1 cellular context compared by ENCODE assay signal in genomic region chr3:50321146-50321843, GRCh38.
A peak's percentile ranks its signal among the peaks of the same experiment; 100 is the strongest.
TF ChIP-seq lines count a peak whose summit lies in the region.

No MANE protein-coding gene starts in this region.

TF ChIP-seq in GM12878, 131 proteins besides CTCF, POLR2A, EP300 and RAD21 (continued from another document and continues in another):
- TF ChIP-seq PRDM15 (CRISPR knock-in tag; IDR thresholded peaks at IDR 0.05) = no peak
- peak; percentile 95 for TF ChIP-seq NBN (IDR thresholded peaks at IDR 0.05)
- no peak for TF ChIP-seq MYB (IDR thresholded peaks at IDR 0.05; ENCODE audit: borderline replicate concordance, low read depth, low read length)
- TF ChIP-seq USF1 (IDR thresholded peaks at IDR 0.05; ENCODE audit: borderline replicate concordance, extremely low read length, insufficient read depth, low read depth, low read length) = peak; percentile 81
- TF ChIP-seq RELB (IDR thresholded peaks at IDR 0.05; ENCODE audit: low read depth) = peak; percentile 100
- 0 out of 2 replicates have a peak, but pooled peaks have one; percentile 38 for TF ChIP-seq POLR2AphosphoS5 (IDR thresholded peaks at IDR 0.05; ENCODE audit: low read length)
- TF ChIP-seq CHD4 (IDR thresholded peaks at IDR 0.05) = no peak
- TF ChIP-seq CREB1 (IDR thresholded peaks at IDR 0.05; ENCODE audit: low read depth) = 0 out of 2 replicates have a peak, but pooled peaks have one; percentile 3
- 0 out of 2 replicates have a peak, but pooled peaks have one; percentile 93 for TF ChIP-seq GATAD2B (conservative IDR thresholded peaks at IDR 0.05; ENCODE audit: low read depth)
- TF ChIP-seq ATF7 (IDR thresholded peaks at IDR 0.05; ENCODE audit: low read depth) = peak; percentile 100
- TF ChIP-seq CUX1 (IDR thresholded peaks at IDR 0.05; ENCODE audit: insufficient replicate concordance, low read depth, low read length) = no peak
- peak; percentile 98 for TF ChIP-seq STAT1 (conservative IDR thresholded peaks at IDR 0.05)
- TF ChIP-seq CBX5 (IDR thresholded peaks at IDR 0.05; ENCODE audit: low read depth) = no peak
- TF ChIP-seq IRF4 (IDR thresholded peaks at IDR 0.05; ENCODE audit: low read depth, low read length) = peak; percentile 39; the same call in 1 of the 2 replicates
- TF ChIP-seq HCFC1 (IDR thresholded peaks at IDR 0.05; ENCODE audit: low read length) = peak; percentile 36; the same call in 1 of the 2 replicates
- TF ChIP-seq E4F1 (IDR thresholded peaks at IDR 0.05; ENCODE audit: borderline replicate concordance, partially characterized antibody) = peak; percentile 98
- TF ChIP-seq ZNF274 (IDR thresholded peaks at IDR 0.05; ENCODE audit: insufficient read depth, insufficient read length) = no peak
- no peak for TF ChIP-seq NRF1 (conservative IDR thresholded peaks at IDR 0.05; ENCODE audit: low read depth, low read length)
- peak; percentile 89 for TF ChIP-seq IKZF1 (conservative IDR thresholded peaks at IDR 0.05)
- no peak for TF ChIP-seq SMAD5 (IDR thresholded peaks at IDR 0.05; ENCODE audit: low read depth)
- TF ChIP-seq TCF12 (IDR thresholded peaks at IDR 0.05; ENCODE audit: low read depth, low read length) = no peak
- no peak for TF ChIP-seq YBX1 (IDR thresholded peaks at IDR 0.05)
- no peak for TF ChIP-seq ESRRA (IDR thresholded peaks at IDR 0.05; ENCODE audit: low read length)
- peak; percentile 78; the same call in 1 of the 2 replicates for TF ChIP-seq NFXL1 (IDR thresholded peaks at IDR 0.05; ENCODE audit: borderline replicate concordance)
- TF ChIP-seq, protein P1, sequence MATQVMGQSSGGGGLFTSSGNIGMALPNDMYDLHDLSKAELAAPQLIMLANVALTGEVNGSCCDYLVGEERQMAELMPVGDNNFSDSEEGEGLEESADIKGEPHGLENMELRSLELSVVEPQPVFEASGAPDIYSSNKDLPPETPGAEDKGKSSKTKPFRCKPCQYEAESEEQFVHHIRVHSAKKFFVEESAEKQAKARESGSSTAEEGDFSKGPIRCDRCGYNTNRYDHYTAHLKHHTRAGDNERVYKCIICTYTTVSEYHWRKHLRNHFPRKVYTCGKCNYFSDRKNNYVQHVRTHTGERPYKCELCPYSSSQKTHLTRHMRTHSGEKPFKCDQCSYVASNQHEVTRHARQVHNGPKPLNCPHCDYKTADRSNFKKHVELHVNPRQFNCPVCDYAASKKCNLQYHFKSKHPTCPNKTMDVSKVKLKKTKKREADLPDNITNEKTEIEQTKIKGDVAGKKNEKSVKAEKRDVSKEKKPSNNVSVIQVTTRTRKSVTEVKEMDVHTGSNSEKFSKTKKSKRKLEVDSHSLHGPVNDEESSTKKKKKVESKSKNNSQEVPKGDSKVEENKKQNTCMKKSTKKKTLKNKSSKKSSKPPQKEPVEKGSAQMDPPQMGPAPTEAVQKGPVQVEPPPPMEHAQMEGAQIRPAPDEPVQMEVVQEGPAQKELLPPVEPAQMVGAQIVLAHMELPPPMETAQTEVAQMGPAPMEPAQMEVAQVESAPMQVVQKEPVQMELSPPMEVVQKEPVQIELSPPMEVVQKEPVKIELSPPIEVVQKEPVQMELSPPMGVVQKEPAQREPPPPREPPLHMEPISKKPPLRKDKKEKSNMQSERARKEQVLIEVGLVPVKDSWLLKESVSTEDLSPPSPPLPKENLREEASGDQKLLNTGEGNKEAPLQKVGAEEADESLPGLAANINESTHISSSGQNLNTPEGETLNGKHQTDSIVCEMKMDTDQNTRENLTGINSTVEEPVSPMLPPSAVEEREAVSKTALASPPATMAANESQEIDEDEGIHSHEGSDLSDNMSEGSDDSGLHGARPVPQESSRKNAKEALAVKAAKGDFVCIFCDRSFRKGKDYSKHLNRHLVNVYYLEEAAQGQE (IDR thresholded peaks at IDR 0.05; ENCODE audit: low read depth, low read length) = no peak
- TF ChIP-seq, protein P2, sequence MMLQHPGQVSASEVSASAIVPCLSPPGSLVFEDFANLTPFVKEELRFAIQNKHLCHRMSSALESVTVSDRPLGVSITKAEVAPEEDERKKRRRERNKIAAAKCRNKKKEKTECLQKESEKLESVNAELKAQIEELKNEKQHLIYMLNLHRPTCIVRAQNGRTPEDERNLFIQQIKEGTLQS (IDR thresholded peaks at IDR 0.05; ENCODE audit: borderline replicate concordance, extremely low read depth, low read depth, low read length) = 0 out of 2 replicates have a peak, but pooled peaks have one; percentile 21
- peak; percentile 99 for TF ChIP-seq ZNF207 (IDR thresholded peaks at IDR 0.05; ENCODE audit: borderline replicate concordance)
- TF ChIP-seq, protein P3, sequence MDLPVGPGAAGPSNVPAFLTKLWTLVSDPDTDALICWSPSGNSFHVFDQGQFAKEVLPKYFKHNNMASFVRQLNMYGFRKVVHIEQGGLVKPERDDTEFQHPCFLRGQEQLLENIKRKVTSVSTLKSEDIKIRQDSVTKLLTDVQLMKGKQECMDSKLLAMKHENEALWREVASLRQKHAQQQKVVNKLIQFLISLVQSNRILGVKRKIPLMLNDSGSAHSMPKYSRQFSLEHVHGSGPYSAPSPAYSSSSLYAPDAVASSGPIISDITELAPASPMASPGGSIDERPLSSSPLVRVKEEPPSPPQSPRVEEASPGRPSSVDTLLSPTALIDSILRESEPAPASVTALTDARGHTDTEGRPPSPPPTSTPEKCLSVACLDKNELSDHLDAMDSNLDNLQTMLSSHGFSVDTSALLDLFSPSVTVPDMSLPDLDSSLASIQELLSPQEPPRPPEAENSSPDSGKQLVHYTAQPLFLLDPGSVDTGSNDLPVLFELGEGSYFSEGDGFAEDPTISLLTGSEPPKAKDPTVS (IDR thresholded peaks at IDR 0.05; ENCODE audit: low read depth, low read length) = no peak
- no peak for TF ChIP-seq MEF2A (IDR thresholded peaks at IDR 0.05; ENCODE audit: insufficient read depth, low read depth, low read length)
- TF ChIP-seq TCF7 (IDR thresholded peaks at IDR 0.05; ENCODE audit: borderline replicate concordance) = no peak
- no peak for TF ChIP-seq BRCA1 (IDR thresholded peaks at IDR 0.05; ENCODE audit: low read depth, low read length)
- no peak for TF ChIP-seq CBX3 (IDR thresholded peaks at IDR 0.05; ENCODE audit: borderline replicate concordance, low read depth)
- TF ChIP-seq TBL1XR1 (IDR thresholded peaks at IDR 0.05; ENCODE audit: low read depth, low read length) = no peak
- peak; percentile 91 for TF ChIP-seq SP1 (IDR thresholded peaks at IDR 0.05; ENCODE audit: low read depth, low read length)
- TF ChIP-seq JUND (IDR thresholded peaks at IDR 0.05; ENCODE audit: low read depth, low read length) = peak; percentile 99
- TF ChIP-seq PML (IDR thresholded peaks at IDR 0.05; ENCODE audit: low read length) = no peak
- no peak for TF ChIP-seq EED (IDR thresholded peaks at IDR 0.05; ENCODE audit: low read depth)
- TF ChIP-seq CEBPB (IDR thresholded peaks at IDR 0.05; ENCODE audit: borderline replicate concordance in 1 of 2, low read depth in 2 of 2, low read length in 2 of 2) = no peak
- TF ChIP-seq PAX5 (IDR thresholded peaks at IDR 0.05; ENCODE audit: borderline replicate concordance, low read depth, low read length) = no peak
- peak; percentile 61; the same call in 1 of the 2 replicates for TF ChIP-seq BACH1 (IDR thresholded peaks at IDR 0.05; ENCODE audit: borderline replicate concordance)
